8 cellular contexts compared by ENCODE assay signal in the genomic region with DNA sequence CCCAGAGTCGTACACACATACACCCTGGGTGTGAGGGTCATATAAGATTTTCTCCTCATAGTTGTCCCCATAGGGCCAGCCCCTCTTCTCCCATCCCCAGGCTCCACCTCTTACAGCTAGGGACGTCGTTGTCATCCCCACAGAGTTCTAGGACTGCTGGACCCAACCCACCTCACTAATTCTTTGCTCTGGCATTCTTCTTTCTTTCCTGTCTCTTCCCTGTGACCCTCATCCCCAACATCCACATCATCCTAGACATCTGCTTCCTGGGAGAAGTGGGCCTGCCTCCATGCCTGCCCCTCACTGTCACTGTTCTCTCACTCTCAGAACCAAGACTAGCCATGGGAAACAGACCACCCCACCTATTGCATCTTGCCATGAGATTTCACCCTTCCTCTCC. TPM values are rescaled to one million over a fixed set of nuclear protein-coding genes. Genes with fewer than 3 reads are reported as not detected.
A peak's percentile ranks its signal among the peaks of the same experiment; 100 is the strongest.
DNase-seq lines count a peak whose midpoint lies in the region; ATAC-seq and TF ChIP-seq lines count a peak whose summit lies in the region.

No MANE protein-coding gene starts in this region.

- WGBS in body of pancreas, 2 donors, result 10% methylated on average over 3 of the region's 3 CpGs
- WGBS in mesenchymal stem cell, result 39% methylated on average over 3 of the region's 3 CpGs

- peaks cover 17% of the 10 kb centered on the region for H3K36me3 Mint-ChIP-seq in activated naive CD4-positive, alpha-beta T cell treated with anti-CD3 and anti-CD28 coated beads for 36 hours (ENCODE audit: low read depth)
- peaks cover 7% of the 10 kb centered on the region for H3K36me3 Mint-ChIP-seq in type B pancreatic cell

- CTCF ChIA-PET in activated naive CD4-positive, alpha-beta T cell treated with anti-CD3 and anti-CD28 coated beads for 36 hours (lab: Charles Lee), result interaction anchor here (1.0 to 1.9 kb wide), 3 partner anchors 11 to 94 kb away, joined by 3 to 10 read pairs (median 3); no protein-coding TSS in a partner anchor

- H3K79me1 ChIP-seq in mesenchymal stem cell (replicated peaks; ENCODE audit: low read length, poor library complexity, severe bottlenecking), result peaks cover 18% of the 10 kb centered on the region

- H3K14ac ChIP-seq in mesenchymal stem cell (ENCODE audit: low read length in 2 of 2), result no peak overlapping the region

- peaks cover 49% of the 10 kb centered on the region for H3K4me1 ChIP-seq in body of pancreas
- H3K4me1 ChIP-seq in mesenchymal stem cell (ENCODE audit: control insufficient read depth, insufficient read depth, low read depth, low read length), result peaks cover 12% of the 10 kb centered on the region

- H3K27me3 Mint-ChIP-seq in activated naive CD4-positive, alpha-beta T cell treated with anti-CD3 and anti-CD28 coated beads for 36 hours (ENCODE audit: low read depth), result no peaks in the 10 kb centered on the region
- no peaks in the 10 kb centered on the region for H3K27me3 Mint-ChIP-seq in type B pancreatic cell

- H3K9ac ChIP-seq in mesenchymal stem cell (ENCODE audit: low read length), result peak overlapping the region; percentile 95

- H2BK15ac ChIP-seq in mesenchymal stem cell (ENCODE audit: low read depth, poor library complexity, severe bottlenecking), result no peak overlapping the region

- H4K8ac ChIP-seq in mesenchymal stem cell (ENCODE audit: low read length), result no peak overlapping the region

- H2BK12ac ChIP-seq in mesenchymal stem cell (ENCODE audit: low read length in 2 of 2), result no peak overlapping the region

- no peak overlapping the region for H2BK5ac ChIP-seq in mesenchymal stem cell (ENCODE audit: low read depth, low read length, poor library complexity, severe bottlenecking)

- ATAC-seq in body of pancreas, result no peak
- ATAC-seq in HG02678 (IDR thresholded peaks at IDR 0.05; ENCODE audit: unreplicated experiment), result no peak

- no peak overlapping the region for H3K18ac ChIP-seq in mesenchymal stem cell (ENCODE audit: low read depth in 1 of 2, low read length in 2 of 2)

- H3K27ac ChIP-seq in body of pancreas (peak overlapping the region in 3 of 4 donors; percentile 58 to 90 (median 88)), mesenchymal stem cell (ENCODE audit: low read length, poor library complexity, severe bottlenecking) (no peak overlapping the region)

- peaks cover 58% of the 10 kb centered on the region for H3K4me1 Mint-ChIP-seq in activated naive CD4-positive, alpha-beta T cell treated with anti-CD3 and anti-CD28 coated beads for 36 hours (ENCODE audit: low read depth)
- H3K4me1 Mint-ChIP-seq in type B pancreatic cell (ENCODE audit: unreplicated experiment), result peaks cover 55% of the 10 kb centered on the region

- H4K91ac ChIP-seq in mesenchymal stem cell (ENCODE audit: low read length), result no peak overlapping the region

- TF ChIP-seq CTCF in body of pancreas (IDR thresholded peaks at IDR 0.05) (no peak), type B pancreatic cell (conservative IDR thresholded peaks at IDR 0.05) (no peak)

- peak overlapping the region in 1 of 2 experiments; percentile 90 for H3K4ac ChIP-seq in mesenchymal stem cell (ENCODE audit: low read depth in 1 of 2, low read length in 2 of 2)

- peak overlapping the region; percentile 88 for H3K27ac Mint-ChIP-seq in activated naive CD4-positive, alpha-beta T cell treated with anti-CD3 and anti-CD28 coated beads for 36 hours
- peak overlapping the region; percentile 72 for H3K27ac Mint-ChIP-seq in type B pancreatic cell

- peak overlapping the region in 1 of 2 experiments; percentile 14 for H3K23ac ChIP-seq in mesenchymal stem cell (ENCODE audit: low read length in 2 of 2)

- peak overlapping the region; percentile 94 for H3K4me2 ChIP-seq in mesenchymal stem cell (ENCODE audit: low read length, poor library complexity, severe bottlenecking)

- H3K4me3 ChIP-seq in body of pancreas, result peak overlapping the region; percentile 95 to 100
- H3K4me3 ChIP-seq in mesenchymal stem cell (ENCODE audit: insufficient read depth in 1 of 2, low read depth in 1 of 2, low read length in 2 of 2), result peak overlapping the region; percentile 92 to 100

- DNase-seq in activated naive CD4-positive, alpha-beta T cell treated with anti-CD3 and anti-CD28 coated beads for 36 hours, result no peak
- no peak for DNase-seq in activated naive CD4-positive, alpha-beta T cell treated with anti-CD3 and anti-CD28 coated beads, Interleukin-2, amount 50 U/mL, for 16 hours
- no peak for DNase-seq in body of pancreas
- no peak for DNase-seq in mesenchymal stem cell
- DNase-seq in type B pancreatic cell (ENCODE audit: extremely low spot score, unreplicated experiment), result no peak
- no peak for DNase-seq in NCI-H524 treated with DMSO at 0.1 percent for 48 hours (lab: John Stamatoyannopoulos, UW)
- DNase-seq in NCI-H748 treated with DMSO at 0.1 percent for 48 hours (lab: John Stamatoyannopoulos, UW), result no peak

- no peaks in the 10 kb centered on the region for H3K9me3 Mint-ChIP-seq in activated naive CD4-positive, alpha-beta T cell treated with anti-CD3 and anti-CD28 coated beads for 36 hours
- no peaks in the 10 kb centered on the region for H3K9me3 Mint-ChIP-seq in type B pancreatic cell

- TF ChIP-seq POLR2A in body of pancreas (IDR thresholded peaks at IDR 0.05), result no peak

- H3K9me3 ChIP-seq in body of pancreas (no peaks in the 10 kb centered on the region), mesenchymal stem cell (ENCODE audit: control insufficient read depth, low read length) (no peaks in the 10 kb centered on the region)

- H2AFZ ChIP-seq in mesenchymal stem cell (ENCODE audit: low read depth, low read length), result no peak overlapping the region

- no peak overlapping the region for H2BK120ac ChIP-seq in mesenchymal stem cell (ENCODE audit: low read depth, low read length)

- no peak overlapping the region for H2AK5ac ChIP-seq in mesenchymal stem cell (ENCODE audit: low read length, severe bottlenecking)

- peak overlapping the region; percentile 88 for H3K4me3 Mint-ChIP-seq in activated naive CD4-positive, alpha-beta T cell treated with anti-CD3 and anti-CD28 coated beads for 36 hours
- peak overlapping the region; percentile 94 for H3K4me3 Mint-ChIP-seq in type B pancreatic cell

- H3K36me3 ChIP-seq in body of pancreas (replicated peaks in 1 of 2; ENCODE audit: insufficient read depth in 1 of 2, low read depth in 2 of 2), result peaks cover 0 to 3% of the 10 kb centered on the region in 2 donors
- H3K36me3 ChIP-seq in mesenchymal stem cell (ENCODE audit: control insufficient read depth in 1 of 2, insufficient read depth in 2 of 2, low read depth in 1 of 2, low read length in 2 of 2), result peaks cover 0 to 13% of the 10 kb centered on the region in 2 experiments

- intact Hi-C loops in activated naive CD4-positive, alpha-beta T cell treated with anti-CD3 and anti-CD28 coated beads for 36 hours (cut with micrococcal nuclease), result loop anchor here (2.0 kb wide), 3 partner anchors 273 to 821 kb away; no protein-coding TSS in a partner anchor
- intact Hi-C loops in body of pancreas (cut with DNase I), result loop anchor here (10.0 kb wide), 1 partner anchor 345 kb away; a partner anchor contains a TSS

- no peaks in the 10 kb centered on the region for H3K27me3 ChIP-seq in body of pancreas
- H3K27me3 ChIP-seq in mesenchymal stem cell (ENCODE audit: control insufficient read depth in 1 of 2, insufficient read depth in 1 of 2, low read length in 2 of 2), result no peaks in the 10 kb centered on the region

RNA-seq across cellular contexts. Expression of a gene that starts 1.1 kb away (rescaled TPM):
- 100 to 1,000 TPM; 138 to 143 TPM for total RNA-seq in activated naive CD4-positive, alpha-beta T cell treated with anti-CD3 and anti-CD28 coated beads for 36 hours
- 10 to 100 TPM; 32.9 to 53.1 TPM for total RNA-seq in body of pancreas
- polyA plus RNA-seq in mesenchymal stem cell (2013, experiment 1 of 2), result 105 TPM
- polyA plus RNA-seq in mesenchymal stem cell (2013, experiment 2 of 2), result 107 TPM
- 142 and 150 TPM in 2 replicates for total RNA-seq in type B pancreatic cell (ENCODE audit: low replicate concordance)
